Comparison of ENCODE assay signal across 14 cellular contexts in the genomic region with DNA sequence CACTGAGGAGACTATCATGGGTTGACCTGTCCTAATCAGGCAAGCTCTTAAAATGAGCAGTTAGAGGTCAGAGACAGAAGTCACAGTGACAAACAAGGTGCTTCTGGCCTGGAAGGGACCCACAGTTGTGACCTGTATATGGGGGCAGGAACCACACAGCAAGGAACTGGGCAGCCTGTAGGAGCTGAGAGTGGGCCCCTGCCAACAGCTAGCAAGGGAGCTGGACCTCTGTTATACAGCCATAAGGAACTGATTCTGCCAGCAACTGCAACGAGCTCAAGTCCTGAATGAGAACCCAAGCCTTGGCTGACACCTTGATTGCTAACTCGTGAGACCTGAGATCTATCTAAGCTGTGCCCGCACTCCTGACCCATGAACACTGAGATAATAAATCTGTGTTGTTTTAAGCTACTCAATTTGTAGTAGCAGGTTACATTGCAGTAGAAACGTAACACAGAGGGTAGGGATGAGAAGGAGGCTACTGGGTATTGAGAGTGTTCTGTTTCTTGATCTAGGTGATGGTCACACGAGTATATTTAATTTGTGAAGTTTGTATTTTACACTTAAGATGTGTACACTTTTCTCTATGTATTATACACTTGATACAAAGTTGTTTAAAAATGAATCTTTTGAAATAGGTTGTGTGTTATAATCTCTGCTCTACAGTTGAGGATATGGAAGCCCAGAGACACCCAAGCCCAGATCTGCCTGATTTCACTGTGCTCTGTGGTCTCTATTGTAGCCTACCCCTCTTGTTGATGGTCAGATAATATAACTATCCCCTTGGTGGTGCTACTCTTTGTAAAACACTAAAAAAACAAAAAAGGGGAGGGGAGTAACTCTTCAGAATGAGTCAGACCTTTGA. TPM values are rescaled to one million over a fixed set of nuclear protein-coding genes. Genes with fewer than 3 reads are reported as not detected.
"Had no signal": no experiment of that assay in that cellular context is flagged by ENCODE, and none has a peak within 500 bp of the region (broad histone marks: within the 10 kb centered on the region; RNA-seq: fewer than 3 reads in every experiment).

No MANE protein-coding gene starts in this region.

- H3K27me3 Mint-ChIP-seq: natural killer cell treated with Interleukin-12 subunit alpha and Interleukin-12 subunit beta and Interleukin-15 and Interleukin-18, amount 100 ng/mL, for 72 hours had no signal

- DNase-seq: activated CD4-positive, alpha-beta T cell treated with anti-CD3 and anti-CD28 coated beads for 1 hour; activated CD4-positive, alpha-beta T cell treated with anti-CD3 and anti-CD28 coated beads, Interleukin-2, amount 50 U/mL, for 48 hours; activated naive CD4-positive, alpha-beta T cell treated with anti-CD3 and anti-CD28 coated beads, Interleukin-2, amount 50 U/mL, for 16 hours; activated T-cell treated with anti-CD3 and anti-CD28 coated beads, Interleukin-2, amount 50 U/mL, for 1 hour; adrenal gland; islet precursor cell; left ventricle myocardium inferior; stimulated activated CD4-positive, alpha-beta T cell treated with anti-CD3 and anti-CD28 coated beads, Interleukin-2, amount 100 ng/mL, for 48 hours; stimulated activated naive B cell treated with anti-CD40 and anti-IgM and Interleukin-4, amounts not matched to agents 10 μg/mL and 1 μg/mL and 100 μg/mL, for 72 hours; T-helper 9 cell; tibial artery; uterus had no signal

- H3K27ac ChIP-seq: adrenal gland, left ventricle myocardium inferior, tibial artery, uterus had no signal

- H3K36me3 Mint-ChIP-seq: natural killer cell treated with Interleukin-12 subunit alpha and Interleukin-12 subunit beta and Interleukin-15 and Interleukin-18, amount 100 ng/mL, for 72 hours; stimulated activated naive B cell treated with anti-CD40 and anti-IgM and Interleukin-4, amounts not matched to agents 10 μg/mL and 1 μg/mL and 100 μg/mL, for 72 hours had no signal

- H3K36me3 ChIP-seq: adrenal gland, left ventricle myocardium inferior, tibial artery, uterus had no signal

- H3K27me3 ChIP-seq: adrenal gland, tibial artery, uterus had no signal

- H3K4me1 Mint-ChIP-seq: stimulated activated naive B cell treated with anti-CD40 and anti-IgM and Interleukin-4, amounts not matched to agents 10 μg/mL and 1 μg/mL and 100 μg/mL, for 72 hours had no signal

- H3K9me3 Mint-ChIP-seq: natural killer cell treated with Interleukin-12 subunit alpha and Interleukin-12 subunit beta and Interleukin-15 and Interleukin-18, amount 100 ng/mL, for 72 hours had no signal

- H3K9me3 ChIP-seq: adrenal gland, left ventricle myocardium inferior, tibial artery, uterus had no signal

- H3K4me3 Mint-ChIP-seq: natural killer cell treated with Interleukin-12 subunit alpha and Interleukin-12 subunit beta and Interleukin-15 and Interleukin-18, amount 100 ng/mL, for 72 hours; stimulated activated naive B cell treated with anti-CD40 and anti-IgM and Interleukin-4, amounts not matched to agents 10 μg/mL and 1 μg/mL and 100 μg/mL, for 72 hours had no signal

- H3K4me3 ChIP-seq: adrenal gland, left ventricle myocardium inferior, tibial artery, uterus had no signal

- H3K4me1 ChIP-seq: adrenal gland, left ventricle myocardium inferior, tibial artery, uterus had no signal

- H3K27ac Mint-ChIP-seq: natural killer cell treated with Interleukin-12 subunit alpha and Interleukin-12 subunit beta and Interleukin-15 and Interleukin-18, amount 100 ng/mL, for 72 hours; stimulated activated naive B cell treated with anti-CD40 and anti-IgM and Interleukin-4, amounts not matched to agents 10 μg/mL and 1 μg/mL and 100 μg/mL, for 72 hours had no signal

- ATAC-seq: esophagus mucosa; stimulated activated naive B cell treated with anti-CD40 and anti-IgM and Interleukin-4, amounts not matched to agents 10 μg/mL and 1 μg/mL and 100 μg/mL, for 72 hours had no signal

RNA-seq across cellular contexts. Expression of a gene that starts 44.6 kb away (rescaled TPM):
- total RNA-seq: natural killer cell treated with Interleukin-12 subunit alpha and Interleukin-12 subunit beta and Interleukin-15 and Interleukin-18, amount 100 ng/mL, for 72 hours had no signal
